In the genomic region with DNA sequence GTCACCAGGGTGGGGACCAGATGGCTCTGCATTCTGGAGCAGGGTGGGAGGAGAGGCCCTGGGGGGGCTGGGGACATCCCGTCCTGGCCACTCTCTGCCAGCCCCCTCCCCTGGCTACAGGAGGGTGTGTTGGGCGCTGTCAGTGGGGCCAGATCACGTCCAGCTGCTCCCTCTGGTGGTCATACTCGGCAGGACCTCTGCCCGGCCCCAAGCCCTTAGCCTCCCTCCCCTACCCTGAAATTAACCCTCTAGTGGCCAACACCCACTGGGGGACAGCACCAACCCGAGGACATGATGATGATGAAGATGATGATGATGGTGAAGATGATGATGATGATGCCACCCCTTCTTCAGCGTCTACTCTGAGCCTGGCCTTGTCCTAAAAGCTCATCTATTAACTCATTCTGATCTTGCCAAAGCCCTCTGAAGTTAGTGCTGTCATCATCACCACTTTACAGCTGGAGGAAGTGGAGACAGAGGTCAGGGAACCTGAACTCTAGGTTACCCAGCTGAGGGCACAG, we compare ENCODE assay signal across 1 cellular context.
TF ChIP-seq lines count a peak whose summit lies in the region.

No MANE protein-coding gene starts in this region.

TF ChIP-seq in HepG2, 621 proteins besides CTCF, POLR2A, EP300 and RAD21 (continued from another document and continues in another):
- TF ChIP-seq ARID4A (CRISPR knock-in tag; IDR thresholded peaks at IDR 0.05; ENCODE audit: borderline replicate concordance) (0 out of 2 replicates have a peak, but pooled peaks have one; percentile 29), SIN3A (IDR thresholded peaks at IDR 0.05; ENCODE audit: borderline replicate concordance, low read depth, low read length) (peak; percentile 53; the same call in 1 of the 2 replicates), NR2F2 (IDR thresholded peaks at IDR 0.05; ENCODE audit: borderline replicate concordance, low read depth) (peak; percentile 35; the same call in 1 of the 2 replicates), TGIF2 (CRISPR knock-in tag; IDR thresholded peaks at IDR 0.05) (peak; percentile 55; the same call in 1 of the 2 replicates), SMC3 (IDR thresholded peaks at IDR 0.05; ENCODE audit: low read length) (peak; percentile 60), MEIS1 (CRISPR knock-in tag; IDR thresholded peaks at IDR 0.05; ENCODE audit: borderline replicate concordance) (peak; percentile 21; the same call in 1 of the 2 replicates), SOX6 (IDR thresholded peaks at IDR 0.05) (no peak), SOX6 (CRISPR knock-in tag; IDR thresholded peaks at IDR 0.05) (peak; percentile 54), ZNF556 (CRISPR knock-in tag; IDR thresholded peaks at IDR 0.05; ENCODE audit: borderline replicate concordance) (no peak), CCAR2 (optimal IDR thresholded peaks at IDR 0.05; ENCODE audit: low read depth, low read length) (peak; percentile 60), RCOR2 (CRISPR knock-in tag; IDR thresholded peaks at IDR 0.05) (0 out of 2 replicates have a peak, but pooled peaks have one; percentile 27), RARA (CRISPR knock-in tag; IDR thresholded peaks at IDR 0.05) (peak; percentile 75), SAP130 (CRISPR knock-in tag; IDR thresholded peaks at IDR 0.05; ENCODE audit: low read depth) (peak; percentile 66), ERF (CRISPR knock-in tag; IDR thresholded peaks at IDR 0.05) (peak; percentile 56; the same call in 1 of the 2 replicates), ZNF784 (CRISPR knock-in tag; IDR thresholded peaks at IDR 0.05; ENCODE audit: borderline replicate concordance) (peak; percentile 52; the same call in 1 of the 2 replicates), KDM6A (CRISPR knock-in tag; IDR thresholded peaks at IDR 0.05; ENCODE audit: low read depth) (0 out of 2 replicates have a peak, but pooled peaks have one; percentile 21), ASH2L (IDR thresholded peaks at IDR 0.05; ENCODE audit: insufficient read length, low read depth, low read length) (peak; percentile 57), ZNF746 (CRISPR knock-in tag; IDR thresholded peaks at IDR 0.05) (no peak), LCORL (IDR thresholded peaks at IDR 0.05) (no peak), LCORL (CRISPR knock-in tag; IDR thresholded peaks at IDR 0.05) (peak; percentile 80), PAXIP1 (CRISPR knock-in tag; conservative IDR thresholded peaks at IDR 0.05) (peak; percentile 65), POGZ (CRISPR knock-in tag; IDR thresholded peaks at IDR 0.05) (peak; percentile 47; the same call in 1 of the 2 replicates), MXD4 (CRISPR knock-in tag; IDR thresholded peaks at IDR 0.05) (0 out of 2 replicates have a peak, but pooled peaks have one; percentile 39), ZFP1 (CRISPR knock-in tag; IDR thresholded peaks at IDR 0.05) (peak; percentile 47; the same call in 1 of the 2 replicates), NONO (IDR thresholded peaks at IDR 0.05) (no peak), NONO (CRISPR knock-in tag; conservative IDR thresholded peaks at IDR 0.05) (0 out of 2 replicates have a peak, but pooled peaks have one; percentile 61), GABPA (IDR thresholded peaks at IDR 0.05; ENCODE audit: low read depth, low read length) (no peak), GABPA (CRISPR knock-in tag; IDR thresholded peaks at IDR 0.05; ENCODE audit: low read depth) (peak; percentile 64; the same call in 1 of the 2 replicates), SOX13 (IDR thresholded peaks at IDR 0.05) (no peak), SOX13 (CRISPR knock-in tag; conservative IDR thresholded peaks at IDR 0.05 in 1 of 2, IDR thresholded peaks at IDR 0.05 in 1 of 2) (peak in 1 of 2 experiments; percentile 26; a peak in 1 of 4 replicates), HNRNPL (IDR thresholded peaks at IDR 0.05; ENCODE audit: low read depth, low read length) (peak; percentile 66; the same call in 1 of the 2 replicates)
- TF ChIP-seq, protein P1, sequence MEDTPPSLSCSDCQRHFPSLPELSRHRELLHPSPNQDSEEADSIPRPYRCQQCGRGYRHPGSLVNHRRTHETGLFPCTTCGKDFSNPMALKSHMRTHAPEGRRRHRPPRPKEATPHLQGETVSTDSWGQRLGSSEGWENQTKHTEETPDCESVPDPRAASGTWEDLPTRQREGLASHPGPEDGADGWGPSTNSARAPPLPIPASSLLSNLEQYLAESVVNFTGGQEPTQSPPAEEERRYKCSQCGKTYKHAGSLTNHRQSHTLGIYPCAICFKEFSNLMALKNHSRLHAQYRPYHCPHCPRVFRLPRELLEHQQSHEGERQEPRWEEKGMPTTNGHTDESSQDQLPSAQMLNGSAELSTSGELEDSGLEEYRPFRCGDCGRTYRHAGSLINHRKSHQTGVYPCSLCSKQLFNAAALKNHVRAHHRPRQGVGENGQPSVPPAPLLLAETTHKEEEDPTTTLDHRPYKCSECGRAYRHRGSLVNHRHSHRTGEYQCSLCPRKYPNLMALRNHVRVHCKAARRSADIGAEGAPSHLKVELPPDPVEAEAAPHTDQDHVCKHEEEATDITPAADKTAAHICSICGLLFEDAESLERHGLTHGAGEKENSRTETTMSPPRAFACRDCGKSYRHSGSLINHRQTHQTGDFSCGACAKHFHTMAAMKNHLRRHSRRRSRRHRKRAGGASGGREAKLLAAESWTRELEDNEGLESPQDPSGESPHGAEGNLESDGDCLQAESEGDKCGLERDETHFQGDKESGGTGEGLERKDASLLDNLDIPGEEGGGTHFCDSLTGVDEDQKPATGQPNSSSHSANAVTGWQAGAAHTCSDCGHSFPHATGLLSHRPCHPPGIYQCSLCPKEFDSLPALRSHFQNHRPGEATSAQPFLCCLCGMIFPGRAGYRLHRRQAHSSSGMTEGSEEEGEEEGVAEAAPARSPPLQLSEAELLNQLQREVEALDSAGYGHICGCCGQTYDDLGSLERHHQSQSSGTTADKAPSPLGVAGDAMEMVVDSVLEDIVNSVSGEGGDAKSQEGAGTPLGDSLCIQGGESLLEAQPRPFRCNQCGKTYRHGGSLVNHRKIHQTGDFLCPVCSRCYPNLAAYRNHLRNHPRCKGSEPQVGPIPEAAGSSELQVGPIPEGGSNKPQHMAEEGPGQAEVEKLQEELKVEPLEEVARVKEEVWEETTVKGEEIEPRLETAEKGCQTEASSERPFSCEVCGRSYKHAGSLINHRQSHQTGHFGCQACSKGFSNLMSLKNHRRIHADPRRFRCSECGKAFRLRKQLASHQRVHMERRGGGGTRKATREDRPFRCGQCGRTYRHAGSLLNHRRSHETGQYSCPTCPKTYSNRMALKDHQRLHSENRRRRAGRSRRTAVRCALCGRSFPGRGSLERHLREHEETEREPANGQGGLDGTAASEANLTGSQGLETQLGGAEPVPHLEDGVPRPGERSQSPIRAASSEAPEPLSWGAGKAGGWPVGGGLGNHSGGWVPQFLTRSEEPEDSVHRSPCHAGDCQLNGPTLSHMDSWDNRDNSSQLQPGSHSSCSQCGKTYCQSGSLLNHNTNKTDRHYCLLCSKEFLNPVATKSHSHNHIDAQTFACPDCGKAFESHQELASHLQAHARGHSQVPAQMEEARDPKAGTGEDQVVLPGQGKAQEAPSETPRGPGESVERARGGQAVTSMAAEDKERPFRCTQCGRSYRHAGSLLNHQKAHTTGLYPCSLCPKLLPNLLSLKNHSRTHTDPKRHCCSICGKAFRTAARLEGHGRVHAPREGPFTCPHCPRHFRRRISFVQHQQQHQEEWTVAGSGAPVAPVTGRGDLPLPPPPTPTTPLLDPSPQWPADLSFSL (CRISPR knock-in tag; IDR thresholded peaks at IDR 0.05), result peak; percentile 65; the same call in 1 of the 2 replicates
- TF ChIP-seq, protein P2, sequence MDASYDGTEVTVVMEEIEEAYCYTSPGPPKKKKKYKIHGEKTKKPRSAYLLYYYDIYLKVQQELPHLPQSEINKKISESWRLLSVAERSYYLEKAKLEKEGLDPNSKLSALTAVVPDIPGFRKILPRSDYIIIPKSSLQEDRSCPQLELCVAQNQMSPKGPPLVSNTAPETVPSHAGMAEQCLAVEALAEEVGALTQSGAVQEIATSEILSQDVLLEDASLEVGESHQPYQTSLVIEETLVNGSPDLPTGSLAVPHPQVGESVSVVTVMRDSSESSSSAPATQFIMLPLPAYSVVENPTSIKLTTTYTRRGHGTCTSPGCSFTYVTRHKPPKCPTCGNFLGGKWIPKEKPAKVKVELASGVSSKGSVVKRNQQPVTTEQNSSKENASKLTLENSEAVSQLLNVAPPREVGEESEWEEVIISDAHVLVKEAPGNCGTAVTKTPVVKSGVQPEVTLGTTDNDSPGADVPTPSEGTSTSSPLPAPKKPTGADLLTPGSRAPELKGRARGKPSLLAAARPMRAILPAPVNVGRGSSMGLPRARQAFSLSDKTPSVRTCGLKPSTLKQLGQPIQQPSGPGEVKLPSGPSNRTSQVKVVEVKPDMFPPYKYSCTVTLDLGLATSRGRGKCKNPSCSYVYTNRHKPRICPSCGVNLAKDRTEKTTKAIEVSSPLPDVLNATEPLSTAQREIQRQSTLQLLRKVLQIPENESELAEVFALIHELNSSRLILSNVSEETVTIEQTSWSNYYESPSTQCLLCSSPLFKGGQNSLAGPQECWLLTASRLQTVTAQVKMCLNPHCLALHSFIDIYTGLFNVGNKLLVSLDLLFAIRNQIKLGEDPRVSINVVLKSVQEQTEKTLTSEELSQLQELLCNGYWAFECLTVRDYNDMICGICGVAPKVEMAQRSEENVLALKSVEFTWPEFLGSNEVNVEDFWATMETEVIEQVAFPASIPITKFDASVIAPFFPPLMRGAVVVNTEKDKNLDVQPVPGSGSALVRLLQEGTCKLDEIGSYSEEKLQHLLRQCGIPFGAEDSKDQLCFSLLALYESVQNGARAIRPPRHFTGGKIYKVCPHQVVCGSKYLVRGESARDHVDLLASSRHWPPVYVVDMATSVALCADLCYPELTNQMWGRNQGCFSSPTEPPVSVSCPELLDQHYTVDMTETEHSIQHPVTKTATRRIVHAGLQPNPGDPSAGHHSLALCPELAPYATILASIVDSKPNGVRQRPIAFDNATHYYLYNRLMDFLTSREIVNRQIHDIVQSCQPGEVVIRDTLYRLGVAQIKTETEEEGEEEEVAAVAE (CRISPR knock-in tag; IDR thresholded peaks at IDR 0.05; ENCODE audit: borderline replicate concordance), result 0 out of 2 replicates have a peak, but pooled peaks have one; percentile 38
- TF ChIP-seq, protein P3, sequence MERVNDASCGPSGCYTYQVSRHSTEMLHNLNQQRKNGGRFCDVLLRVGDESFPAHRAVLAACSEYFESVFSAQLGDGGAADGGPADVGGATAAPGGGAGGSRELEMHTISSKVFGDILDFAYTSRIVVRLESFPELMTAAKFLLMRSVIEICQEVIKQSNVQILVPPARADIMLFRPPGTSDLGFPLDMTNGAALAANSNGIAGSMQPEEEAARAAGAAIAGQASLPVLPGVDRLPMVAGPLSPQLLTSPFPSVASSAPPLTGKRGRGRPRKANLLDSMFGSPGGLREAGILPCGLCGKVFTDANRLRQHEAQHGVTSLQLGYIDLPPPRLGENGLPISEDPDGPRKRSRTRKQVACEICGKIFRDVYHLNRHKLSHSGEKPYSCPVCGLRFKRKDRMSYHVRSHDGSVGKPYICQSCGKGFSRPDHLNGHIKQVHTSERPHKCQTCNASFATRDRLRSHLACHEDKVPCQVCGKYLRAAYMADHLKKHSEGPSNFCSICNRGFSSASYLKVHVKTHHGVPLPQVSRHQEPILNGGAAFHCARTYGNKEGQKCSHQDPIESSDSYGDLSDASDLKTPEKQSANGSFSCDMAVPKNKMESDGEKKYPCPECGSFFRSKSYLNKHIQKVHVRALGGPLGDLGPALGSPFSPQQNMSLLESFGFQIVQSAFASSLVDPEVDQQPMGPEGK (CRISPR knock-in tag; IDR thresholded peaks at IDR 0.05), result peak; percentile 79
